In genomic region chr4:6517171-6517570, GRCh38 we compare ENCODE assay signal across 19 cellular contexts. TPM values are rescaled to one million over a fixed set of nuclear protein-coding genes. Genes with fewer than 3 reads are reported as not detected.
DNase-seq lines count a peak whose midpoint lies in the region; ATAC-seq and TF ChIP-seq lines count a peak whose summit lies in the region.
"Had no signal": no experiment of that assay in that cellular context is flagged by ENCODE, and none has a peak within 500 bp of the region (broad histone marks: within the 10 kb centered on the region; RNA-seq: fewer than 3 reads in every experiment).

No MANE protein-coding gene starts in this region.

- H2BK120ac ChIP-seq in neuronal stem cell (ENCODE audit: low read depth, low read length), result no peak overlapping the region

- H3K4me3 ChIP-seq in heart left ventricle (no peak overlapping the region), neuronal stem cell (ENCODE audit: low read length in 2 of 2) (no peak overlapping the region)
- H3K4me3 ChIP-seq: GM12878 had no signal

- no peak overlapping the region for H3K4me3 Mint-ChIP-seq in activated CD4-positive, alpha-beta T cell treated with anti-CD3 and anti-CD28 coated beads, Interleukin-2, amount 10 ng/mL, durations not matched to agents 24 days and 14 days
- H3K4me3 Mint-ChIP-seq: CD4-positive, CD25-positive, alpha-beta regulatory T cell; CD8-positive, alpha-beta memory T cell; H9 had no signal

- H2BK15ac ChIP-seq in neuronal stem cell (ENCODE audit: low read length), result no peak overlapping the region

- H4K91ac ChIP-seq in neuronal stem cell (ENCODE audit: low read depth, low read length, poor library complexity), result no peak overlapping the region

- H4K8ac ChIP-seq in neuronal stem cell (ENCODE audit: low read depth, low read length), result no peak overlapping the region

- H2BK5ac ChIP-seq in neuronal stem cell (ENCODE audit: low read length), result peak overlapping the region; percentile 87

- H3K36me3 ChIP-seq in heart left ventricle (no peaks in the 10 kb centered on the region), neuronal stem cell (replicated peaks in 1 of 2; ENCODE audit: control insufficient read depth in 2 of 2, insufficient read depth in 2 of 2, low read length in 2 of 2) (no peaks in the 10 kb centered on the region)

- no peak overlapping the region for H2AK5ac ChIP-seq in neuronal stem cell (ENCODE audit: low read depth, low read length)

- peaks cover 0 to 8% (median 0%) of the 10 kb centered on the region in 12 donors for H3K4me1 ChIP-seq in heart left ventricle
- H3K4me1 ChIP-seq in neuronal stem cell (ENCODE audit: control insufficient read depth in 2 of 2, insufficient read depth in 1 of 2, low read depth in 1 of 2, low read length in 2 of 2), result no peaks in the 10 kb centered on the region

- no peak overlapping the region for H3K14ac ChIP-seq in neuronal stem cell (ENCODE audit: low read length)

- ATAC-seq in heart left ventricle (peak; percentile 30 to 62 (median 44)), left ventricle myocardium superior (peak; percentile 78), HG02870 (IDR thresholded peaks at IDR 0.05; ENCODE audit: unreplicated experiment) (no peak)
- ATAC-seq: GM12878 had no signal

- H3K27me3 Mint-ChIP-seq in activated CD4-positive, alpha-beta T cell treated with anti-CD3 and anti-CD28 coated beads, Interleukin-2, amount 10 ng/mL, durations not matched to agents 24 days and 14 days, result peaks cover 1% of the 10 kb centered on the region

- H3K9me3 ChIP-seq in heart left ventricle (peaks cover 0 to 20% (median 0%) of the 10 kb centered on the region in 12 donors), neuronal stem cell (replicated peaks in 1 of 2; ENCODE audit: control insufficient read depth in 2 of 2, insufficient read depth in 1 of 2, low read depth in 1 of 2, low read length in 2 of 2) (peaks cover 0 to 3% of the 10 kb centered on the region in 2 donors)

- H3K4ac ChIP-seq in neuronal stem cell (ENCODE audit: low read length), result no peak overlapping the region

- no peak overlapping the region for H3K27ac Mint-ChIP-seq in activated CD4-positive, alpha-beta T cell treated with anti-CD3 and anti-CD28 coated beads, Interleukin-2, amount 10 ng/mL, durations not matched to agents 24 days and 14 days
- H3K27ac Mint-ChIP-seq: CD4-positive, CD25-positive, alpha-beta regulatory T cell; CD8-positive, alpha-beta memory T cell; H9 had no signal

- no peaks in the 10 kb centered on the region for H3K36me3 Mint-ChIP-seq in activated CD4-positive, alpha-beta T cell treated with anti-CD3 and anti-CD28 coated beads, Interleukin-2, amount 10 ng/mL, durations not matched to agents 24 days and 14 days (ENCODE audit: low read depth)
- H3K36me3 Mint-ChIP-seq: CD4-positive, CD25-positive, alpha-beta regulatory T cell had no signal

- TF ChIP-seq POLR2A in heart left ventricle (IDR thresholded peaks at IDR 0.05), result no peak

- no peaks in the 10 kb centered on the region for H3K79me1 ChIP-seq in neuronal stem cell (ENCODE audit: low read depth, low read length)

- H2AFZ ChIP-seq in neuronal stem cell (ENCODE audit: low read length), result no peak overlapping the region

- H3K9me3 Mint-ChIP-seq in activated CD4-positive, alpha-beta T cell treated with anti-CD3 and anti-CD28 coated beads, Interleukin-2, amount 10 ng/mL, durations not matched to agents 24 days and 14 days, result no peaks in the 10 kb centered on the region

- H3K4me1 Mint-ChIP-seq in activated CD4-positive, alpha-beta T cell treated with anti-CD3 and anti-CD28 coated beads, Interleukin-2, amount 10 ng/mL, durations not matched to agents 24 days and 14 days, result no peaks in the 10 kb centered on the region
- H3K4me1 Mint-ChIP-seq: CD4-positive, CD25-positive, alpha-beta regulatory T cell; CD8-positive, alpha-beta memory T cell; H9 had no signal

- DNase-seq in heart left ventricle, result no peak
- DNase-seq in cardiac septum (ENCODE audit: low spot score), result no peak
- no peak for DNase-seq in left ventricle myocardium superior
- no peak for DNase-seq in neuronal stem cell (ENCODE audit: low spot score)
- no peak for DNase-seq in NCI-H82 (lab: John Stamatoyannopoulos, UW)
- DNase-seq in activated CD4-positive, alpha-beta T cell treated with anti-CD3 and anti-CD28 coated beads, Interleukin-2, amount 10 ng/mL, durations not matched to agents 24 days and 14 days, result no peak
- DNase-seq: 8988T; C1 segment of cervical spinal cord; CD4-positive, CD25-positive, alpha-beta regulatory T cell; CD8-positive, alpha-beta memory T cell; COR-L47; DMS 273 treated with DMSO at 0.1 percent for 48 hours; DMS53; DND-41; EL; H9 had no signal

- intact Hi-C loops in heart left ventricle (cut with DNase I) (no loop called here), cardiac septum (cut with DNase I) (no loop called here), left ventricle myocardium superior (cut with micrococcal nuclease) (no loop called here)
- intact Hi-C loops in activated CD4-positive, alpha-beta T cell treated with anti-CD3 and anti-CD28 coated beads, Interleukin-2, amount 10 ng/mL, durations not matched to agents 24 days and 14 days (cut with micrococcal nuclease), result no loop called here

- H2BK12ac ChIP-seq in neuronal stem cell (ENCODE audit: low read length), result no peak overlapping the region

- no peak overlapping the region for H3K18ac ChIP-seq in neuronal stem cell (ENCODE audit: low read length)

- 39 to 68% (median 57%) methylated on average over 2 of the region's 2 CpGs for WGBS in heart left ventricle, 4 donors
- WGBS in neuronal stem cell (ENCODE audit: extremely low coverage in 2 of 2, insufficient read length in 2 of 2, insufficient replicate concordance in 1 of 2), 2 donors, result no CpG with 5 or more reads among the region's 2 CpGs

- no peak for TF ChIP-seq CTCF in heart left ventricle (IDR thresholded peaks at IDR 0.05)

- H3K27ac ChIP-seq in heart left ventricle, result peak overlapping the region in 3 of 12 donors; percentile 29 to 63 (median 41)
- H3K27ac ChIP-seq in neuronal stem cell (replicated peaks; ENCODE audit: low read length), result no peak overlapping the region

- no peak overlapping the region for H3K4me2 ChIP-seq in neuronal stem cell (ENCODE audit: insufficient read depth, low read length, poor library complexity, severe bottlenecking)

- no peaks in the 10 kb centered on the region for H3K27me3 ChIP-seq in heart left ventricle
- H3K27me3 ChIP-seq in neuronal stem cell (ENCODE audit: control insufficient read depth in 3 of 3, insufficient read depth in 3 of 3, low read depth in 1 of 3, low read length in 3 of 3), result peaks cover 0 to 13% (median 0%) of the 10 kb centered on the region in 3 experiments

- H3K9ac ChIP-seq in neuronal stem cell (ENCODE audit: low read depth, low read length, poor library complexity), result no peak overlapping the region

- no peak overlapping the region for H3K23ac ChIP-seq in neuronal stem cell (ENCODE audit: low read depth, low read length, poor library complexity)

RNA-seq across cellular contexts. Expression of gene PPP2R2C, which starts 44.8 kb away (rescaled TPM):
- 10 to 100 TPM in 3 of 9 donors, 1 to 10 TPM in 6; 4.5 to 20.0 (median 8.0) TPM for total RNA-seq in heart left ventricle
- polyA plus RNA-seq in heart left ventricle, result 1 to 10 TPM in 1 of 2 donors, under 1 TPM in 1; 0.22 to 1.3 TPM
- 5.5 TPM for total RNA-seq in cardiac septum
- 8.6 TPM for total RNA-seq in left ventricle myocardium superior
- polyA plus RNA-seq in neuronal stem cell (2013, experiment 1 of 2), result 3.3 TPM
- 3.1 TPM for polyA plus RNA-seq in neuronal stem cell (2013, experiment 2 of 2)
- total RNA-seq in activated CD4-positive, alpha-beta T cell treated with anti-CD3 and anti-CD28 coated beads, Interleukin-2, amount 10 ng/mL, durations not matched to agents 24 days and 14 days, result not detected in 2 replicates
- total RNA-seq: A673; CD4-positive, CD25-positive, alpha-beta regulatory T cell; CD8-positive, alpha-beta memory T cell had no signal
- polyA plus RNA-seq: CD4-positive, CD25-positive, alpha-beta regulatory T cell; CD8-positive, alpha-beta memory T cell had no signal

RNA-seq across cellular contexts. Expression of gene MAN2B2, which starts 57.8 kb away (rescaled TPM):
- 10 to 100 TPM; 12.9 to 33.6 (median 21.8) TPM for total RNA-seq in heart left ventricle
- 10 to 100 TPM in 1 of 2 donors, 1 to 10 TPM in 1; 4.4 to 14.0 TPM for polyA plus RNA-seq in heart left ventricle
- 18.6 TPM for total RNA-seq in cardiac septum
- 17.7 TPM for total RNA-seq in left ventricle myocardium superior
- 3.9 TPM for polyA plus RNA-seq in neuronal stem cell (2013, experiment 1 of 2)
- polyA plus RNA-seq in neuronal stem cell (2013, experiment 2 of 2), result 4.0 TPM
- total RNA-seq in activated CD4-positive, alpha-beta T cell treated with anti-CD3 and anti-CD28 coated beads, Interleukin-2, amount 10 ng/mL, durations not matched to agents 24 days and 14 days, result 12.7 and 14.9 TPM in 2 replicates
